Comparison of ENCODE assay signal across 21 cellular contexts in genomic region chr15:69392352-69392751, GRCh38. TPM values are rescaled to one million over a fixed set of nuclear protein-coding genes. Genes with fewer than 3 reads are reported as not detected.
DNase-seq lines count a peak whose midpoint lies in the region; ATAC-seq and TF ChIP-seq lines count a peak whose summit lies in the region.
"Had no signal": no experiment of that assay in that cellular context is flagged by ENCODE, and none has a peak within 500 bp of the region (broad histone marks: within the 10 kb centered on the region; RNA-seq: fewer than 3 reads in every experiment).

No MANE protein-coding gene starts in this region.

- DNase-seq in NCI-H510A treated with DMSO at 0.1 percent for 48 hours (lab: John Stamatoyannopoulos, UW) (peak; percentile 20), NCI-H510A (lab: John Stamatoyannopoulos, UW) (no peak), RWPE2 (ENCODE audit: low spot score) (no peak), neural crest cell (ENCODE audit: low read depth, low spot score) (no peak), GM13976 (ENCODE audit: low spot score) (no peak), G401 (ENCODE audit: low spot score) (no peak)
- no peak for DNase-seq in CD8-positive, alpha-beta T cell
- DNase-seq: CD4-positive, alpha-beta T cell; DND-41; GDM1; H9; MM.1S; NCI-H1092 treated with DMSO at 0.1 percent for 48 hours; NCI-H1694; NCI-H2081 treated with DMSO at 0.1 percent for 48 hours; NCI-H524; SW 1271 had no signal

- peak overlapping the region; percentile 8 for H3K27ac Mint-ChIP-seq in CD8-positive, alpha-beta T cell
- no peak overlapping the region for H3K27ac Mint-ChIP-seq in neural crest cell (ENCODE audit: unreplicated experiment)
- H3K27ac Mint-ChIP-seq: CD4-positive, alpha-beta T cell; H9 had no signal

- peaks cover 3% of the 10 kb centered on the region for H3K4me1 ChIP-seq in CD8-positive, alpha-beta T cell (ENCODE audit: insufficient read depth, low read length)
- peaks cover 41% of the 10 kb centered on the region for H3K4me1 ChIP-seq in RWPE2 (ENCODE audit: insufficient read depth, poor library complexity, severe bottlenecking)

- H3K4me3 ChIP-seq in CD8-positive, alpha-beta T cell (ENCODE audit: low read depth, low read length) = no peak overlapping the region
- H3K4me3 ChIP-seq in RWPE2 (ENCODE audit: severe bottlenecking) = no peak overlapping the region

- no peaks in the 10 kb centered on the region for H3K27me3 ChIP-seq in CD8-positive, alpha-beta T cell (ENCODE audit: insufficient read depth, low read length)
- no peaks in the 10 kb centered on the region for H3K27me3 ChIP-seq in RWPE2 (ENCODE audit: insufficient read depth, poor library complexity, severe bottlenecking)

- no peak overlapping the region for H3K27ac ChIP-seq in CD8-positive, alpha-beta T cell (ENCODE audit: low read depth, low read length)
- peak overlapping the region; percentile 51 for H3K27ac ChIP-seq in RWPE2 (ENCODE audit: poor library complexity, severe bottlenecking)

- peaks cover 4% of the 10 kb centered on the region for H3K27me3 Mint-ChIP-seq in CD8-positive, alpha-beta T cell (ENCODE audit: low read depth)
- no peaks in the 10 kb centered on the region for H3K27me3 Mint-ChIP-seq in neural crest cell (ENCODE audit: low read depth)
- H3K27me3 Mint-ChIP-seq: CD4-positive, alpha-beta T cell had no signal

- H3K36me3 ChIP-seq in CD8-positive, alpha-beta T cell (ENCODE audit: insufficient read depth, low read length) = no peaks in the 10 kb centered on the region
- no peaks in the 10 kb centered on the region for H3K36me3 ChIP-seq in RWPE2 (ENCODE audit: low read depth)

- TF ChIP-seq CTCF in CD8-positive, alpha-beta T cell (IDR thresholded peaks at IDR 0.05) = no peak
- TF ChIP-seq CTCF in RWPE2 (IDR thresholded peaks at IDR 0.05; ENCODE audit: poor library complexity, severe bottlenecking) (no peak), neural crest cell (conservative IDR thresholded peaks at IDR 0.05) (no peak), GM13976 (IDR thresholded peaks at IDR 0.05; ENCODE audit: borderline replicate concordance, control extremely low read depth, extremely low read depth, insufficient read depth, missing control alignments) (no peak)

- H3K4me1 Mint-ChIP-seq in CD8-positive, alpha-beta T cell (ENCODE audit: low read depth) = peaks cover 6% of the 10 kb centered on the region
- H3K4me1 Mint-ChIP-seq in neural crest cell = peaks cover 25% of the 10 kb centered on the region

- H3K36me3 Mint-ChIP-seq in CD8-positive, alpha-beta T cell = no peaks in the 10 kb centered on the region
- H3K36me3 Mint-ChIP-seq in neural crest cell (ENCODE audit: low read depth) = no peaks in the 10 kb centered on the region
- H3K36me3 Mint-ChIP-seq: IgD-negative memory B cell had no signal

- POLR2A ChIA-PET in CD8-positive, alpha-beta T cell (lab: Charles Lee) = interaction anchor here (1.1 kb wide), 1 partner anchor 325 kb away, joined by 3 read pairs; no protein-coding TSS in a partner anchor

- no peak for ATAC-seq in CD8-positive, alpha-beta T cell
- ATAC-seq in RWPE2 (ENCODE audit: low read depth) (no peak), HG03457 (IDR thresholded peaks at IDR 0.05; ENCODE audit: unreplicated experiment) (no peak)
- ATAC-seq: Panc1, Right ventricle myocardium inferior had no signal

- CTCF ChIA-PET in CD8-positive, alpha-beta T cell (lab: Charles Lee) = interaction anchor here (0.7 to 8.4 kb wide), 2 partner anchors 13 to 336 kb away, joined by 3 to 112 read pairs; no protein-coding TSS in a partner anchor

- H3K4me3 Mint-ChIP-seq in CD8-positive, alpha-beta T cell = no peak overlapping the region
- peak overlapping the region; percentile 2 for H3K4me3 Mint-ChIP-seq in neural crest cell
- H3K4me3 Mint-ChIP-seq: CD4-positive, alpha-beta T cell; H9; IgD-negative memory B cell had no signal

- H3K9me3 Mint-ChIP-seq in CD8-positive, alpha-beta T cell = no peaks in the 10 kb centered on the region
- H3K9me3 Mint-ChIP-seq in neural crest cell = no peaks in the 10 kb centered on the region
- H3K9me3 Mint-ChIP-seq: CD4-positive, alpha-beta T cell; H9; IgD-negative memory B cell had no signal

- in situ Hi-C loops in GM13976 (cut with MboI; ENCODE audit: low sequenced_read_pairs, unreplicated experiment) (loop anchor here (25.0 kb wide), 1 partner anchor 330 kb away; no protein-coding TSS in a partner anchor), G401 (cut with HindIII; ENCODE audit: low sequenced_read_pairs) (no loop called here)

- intact Hi-C loops in CD8-positive, alpha-beta T cell (cut with DNase I, micrococcal nuclease) = no loop called here

- H3K9me3 ChIP-seq in CD8-positive, alpha-beta T cell (ENCODE audit: low read length) = no peaks in the 10 kb centered on the region
- H3K9me3 ChIP-seq in RWPE2 (ENCODE audit: severe bottlenecking) = no peaks in the 10 kb centered on the region

RNA-seq across cellular contexts. Expression of gene KIF23, which starts 21.8 kb away (rescaled TPM):
- under 1 TPM; 0.81 to 0.95 TPM for total RNA-seq in CD8-positive, alpha-beta T cell
- total RNA-seq in neural crest cell = 67.3 and 69.6 TPM in 2 replicates
- 24.3 and 46.1 TPM in 2 replicates for total RNA-seq in G401 (2014; rRNA removed; shearing (Covaris generic))

Comparison
In these comparisons a context has a peak if more than half of its experiments do, and no peak if none do; other contexts are left out.
1. RNA of gene KIF23, which starts 21.8 kb away (total RNA-seq): 67.3 to 69.6 TPM in neural crest cell and 24.3 to 46.1 TPM in G401; 0.81 to 0.95 TPM in CD8-positive, alpha-beta T cell; every median in the first group is over 10 times any median in the second.